ENCODE assay signal across 26 cellular contexts in genomic region chr9:3692606-3693005, GRCh38.
"Had no signal": no experiment of that assay in that cellular context is flagged by ENCODE, and none has a peak within 500 bp of the region (broad histone marks: within the 10 kb centered on the region; RNA-seq: fewer than 3 reads in every experiment).

No MANE protein-coding gene starts in this region.

- H3K27ac Mint-ChIP-seq: activated CD4-positive, alpha-beta T cell treated with anti-CD3 and anti-CD28 coated beads for 36 hours; activated CD4-positive, alpha-beta T cell treated with anti-CD3 and anti-CD28 coated beads, Interleukin-2, amount 10 ng/mL, durations not matched to agents 7 days and 5 days; activated CD8-positive, alpha-beta T cell treated with anti-CD3 and anti-CD28 coated beads for 36 hours; activated naive CD8-positive, alpha-beta T cell; activated T-helper 17 cell treated with anti-CD3 and anti-CD28 coated beads, Interleukin-2, amount 50 U/mL, for 72 hours; effector memory CD8-positive, alpha-beta T cell had no signal

- H3K4me3 ChIP-seq: esophagus squamous epithelium, heart left ventricle had no signal

- DNase-seq: activated CD4-positive, alpha-beta T cell treated with anti-CD3 and anti-CD28 coated beads for 36 hours; activated CD4-positive, alpha-beta T cell treated with anti-CD3 and anti-CD28 coated beads, Interleukin-2, amount 10 ng/mL, durations not matched to agents 7 days and 5 days; activated CD4-positive, alpha-beta T cell treated with anti-CD3 and anti-CD28 coated beads, Interleukin-2, amount 50 U/mL, for 4 hours; activated CD4-positive, CD25-positive, alpha-beta regulatory T cell; activated CD4-positive, CD25-positive, alpha-beta regulatory T cell treated with anti-CD3 and anti-CD28 coated beads, Interleukin-2, amount 50 U/mL, for 72 hours; activated CD8-positive, alpha-beta memory T cell treated with anti-CD3 and anti-CD28 coated beads for 24 hours; activated CD8-positive, alpha-beta T cell treated with anti-CD3 and anti-CD28 coated beads for 36 hours; activated effector memory CD4-positive, alpha-beta T cell treated with Interleukin-2 at 50 U/mL for 16 hours; activated gamma-delta T cell treated with Interleukin-2 at 50 U/mL for 16 hours; activated naive CD4-positive, alpha-beta T cell treated with anti-CD3 and anti-CD28 coated beads, Interleukin-2, amount 50 U/mL, for 16 hours; activated naive CD4-positive, alpha-beta T cell treated with Interleukin-2 at 50 U/mL for 16 hours; activated T-cell treated with anti-CD3 and anti-CD28 coated beads, Interleukin-2, amount 50 U/mL, for 4 hours; amniotic stem cell; anterior cingulate cortex; brain microvascular endothelial cell; caudate nucleus; cortex of kidney; dermis blood vessel endothelial cell; effector CD4-positive, alpha-beta T cell; effector memory CD8-positive, alpha-beta T cell; esophagus squamous epithelium; heart left ventricle; T-helper 2 cell had no signal

- H3K27me3 ChIP-seq: brain microvascular endothelial cell, esophagus squamous epithelium, heart left ventricle had no signal

- H3K4me1 Mint-ChIP-seq: activated CD4-positive, alpha-beta T cell treated with anti-CD3 and anti-CD28 coated beads for 36 hours; activated CD4-positive, alpha-beta T cell treated with anti-CD3 and anti-CD28 coated beads, Interleukin-2, amount 10 ng/mL, durations not matched to agents 7 days and 5 days; activated T-helper 17 cell treated with anti-CD3 and anti-CD28 coated beads, Interleukin-2, amount 50 U/mL, for 72 hours had no signal

- H3K9me3 Mint-ChIP-seq: activated CD4-positive, alpha-beta T cell treated with anti-CD3 and anti-CD28 coated beads, Interleukin-2, amount 10 ng/mL, durations not matched to agents 7 days and 5 days; activated T-cell treated with anti-CD3 and anti-CD28 coated beads, Interleukin-2, amount 50 U/mL, for 4 hours; activated T-helper 17 cell treated with anti-CD3 and anti-CD28 coated beads, Interleukin-2, amount 50 U/mL, for 72 hours; effector memory CD8-positive, alpha-beta T cell had no signal

- H3K36me3 ChIP-seq: brain microvascular endothelial cell, esophagus squamous epithelium, heart left ventricle had no signal

- H3K4me3 Mint-ChIP-seq: activated CD4-positive, alpha-beta T cell treated with anti-CD3 and anti-CD28 coated beads for 36 hours; activated CD4-positive, alpha-beta T cell treated with anti-CD3 and anti-CD28 coated beads, Interleukin-2, amount 10 ng/mL, durations not matched to agents 7 days and 5 days; activated CD8-positive, alpha-beta T cell treated with anti-CD3 and anti-CD28 coated beads for 36 hours; activated naive CD8-positive, alpha-beta T cell; activated T-cell treated with anti-CD3 and anti-CD28 coated beads, Interleukin-2, amount 50 U/mL, for 4 hours; activated T-helper 17 cell treated with anti-CD3 and anti-CD28 coated beads, Interleukin-2, amount 50 U/mL, for 72 hours; effector memory CD8-positive, alpha-beta T cell had no signal

- H3K9me3 ChIP-seq: esophagus squamous epithelium, heart left ventricle had no signal

- H3K27ac ChIP-seq: brain microvascular endothelial cell, epithelial cell of prostate, esophagus squamous epithelium, heart left ventricle had no signal

- H3K4me1 ChIP-seq: esophagus squamous epithelium, heart left ventricle had no signal
